In the genomic region with DNA sequence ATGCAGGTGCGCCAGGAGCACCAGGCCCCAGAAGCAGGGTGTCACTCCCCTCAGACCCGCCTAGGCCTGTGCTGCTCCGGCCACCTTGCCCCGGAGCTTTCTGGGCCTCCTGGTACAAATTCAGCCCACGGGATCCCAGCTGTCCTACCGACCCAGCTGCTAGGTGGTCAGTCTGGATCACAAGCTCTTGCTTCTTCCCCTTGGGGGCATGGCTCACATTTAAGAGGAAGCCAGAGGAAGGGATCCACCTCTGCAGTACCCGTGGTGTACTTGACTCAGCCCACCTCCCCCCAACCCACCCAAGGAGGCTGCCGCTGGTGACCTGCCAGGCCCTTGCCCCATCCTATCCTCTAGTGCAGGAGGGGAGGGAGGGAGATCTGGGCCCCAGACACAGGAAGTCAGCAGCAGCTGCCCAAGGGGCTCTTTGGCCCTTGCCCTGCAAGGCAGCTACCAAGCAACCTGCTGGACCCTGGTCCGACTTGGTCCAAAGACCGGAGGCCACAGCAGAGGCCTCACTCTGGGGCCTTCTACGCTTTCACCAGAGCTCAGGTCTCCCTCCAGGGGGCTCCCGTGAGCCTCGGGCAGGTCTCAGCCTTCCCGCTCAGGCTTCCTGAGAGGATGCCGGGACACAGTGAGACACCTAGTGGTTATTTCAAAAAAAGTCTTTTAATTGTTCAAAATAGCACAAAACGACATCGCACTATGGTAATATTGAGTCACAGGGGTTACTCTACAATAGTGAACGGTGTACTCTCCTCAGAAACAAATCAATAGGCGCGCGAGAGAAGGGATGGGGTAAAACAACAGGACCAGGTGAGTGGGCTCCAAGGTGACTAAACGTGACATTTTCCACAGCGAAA, we compare ENCODE assay signal across 8 cellular contexts.
DNase-seq lines count a peak whose midpoint lies in the region; ATAC-seq and TF ChIP-seq lines count a peak whose summit lies in the region.

No MANE protein-coding gene starts in this region.

- peak; percentile 89 for TF ChIP-seq CTCF in choroid plexus epithelial cell (conservative IDR thresholded peaks at IDR 0.05; ENCODE audit: low read depth, low read length)

- peak; percentile 59 for ATAC-seq in GM18861 (IDR thresholded peaks at IDR 0.05; ENCODE audit: unreplicated experiment)
- ATAC-seq in HG03460 (IDR thresholded peaks at IDR 0.05; ENCODE audit: unreplicated experiment), result peak; percentile 66

- H3K4me3 ChIP-seq in choroid plexus epithelial cell (ENCODE audit: low read depth, low read length), result no peak overlapping the region

- in situ Hi-C loops in ACHN (cut with HindIII; ENCODE audit: low pct_ligation_motif_present, low pct_unique_long_range_greater_than_20kb, low sequenced_read_pairs), result no loop called here

- DNase-seq in ACHN (peak; percentile 73), NCI-H510A (lab: John Stamatoyannopoulos, UW) (peak; percentile 53), choroid plexus epithelial cell (ENCODE audit: low read depth) (peak; percentile 83), left kidney (ENCODE audit: low read depth, low spot score) (peak; percentile 86)
- DNase-seq in activated CD4-positive, alpha-beta T cell treated with anti-CD3 and anti-CD28 coated beads for 24 hours (ENCODE audit: low read depth in 2 of 2), result peak; percentile 68 to 70
- DNase-seq in stimulated activated CD4-positive, alpha-beta T cell treated with anti-CD3 and anti-CD28 coated beads, TNF-alpha, amount 100 ng/mL, for 48 hours (ENCODE audit: low read depth in 3 of 3), result peak; percentile 60 to 82 (median 71)
